In the genomic region with DNA sequence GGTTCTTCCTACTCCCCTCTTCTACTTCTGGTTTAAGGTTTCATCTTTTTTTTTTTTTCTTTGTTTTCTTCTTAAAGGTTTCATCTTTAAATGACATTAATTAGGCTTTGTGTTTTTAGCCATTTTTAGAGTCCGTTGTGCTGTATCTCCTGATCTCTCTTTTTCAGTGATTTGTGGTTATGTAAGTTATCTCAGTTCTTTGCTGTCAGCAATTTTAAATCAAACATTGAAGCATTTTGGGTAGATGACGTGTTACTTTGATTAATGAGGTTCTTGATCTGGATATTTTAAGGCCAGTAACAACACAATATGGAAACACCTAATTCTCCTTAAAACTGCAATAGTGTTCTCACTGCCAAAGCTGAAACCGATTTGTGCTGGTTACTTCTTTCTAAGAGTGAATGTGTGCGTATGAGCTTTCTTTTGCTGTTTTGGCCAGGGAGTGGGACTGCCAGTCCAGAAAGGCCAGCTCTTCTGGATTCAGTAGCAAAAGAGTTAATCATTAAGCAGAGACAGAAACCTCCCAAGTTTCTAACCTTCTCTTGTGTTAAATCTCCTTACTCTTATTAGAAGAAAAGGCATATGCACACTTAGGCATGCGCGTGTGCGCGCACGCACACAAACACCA, we compare ENCODE assay signal across 7 cellular contexts. TPM values are rescaled to one million over a fixed set of nuclear protein-coding genes. Genes with fewer than 3 reads are reported as not detected.
DNase-seq lines count a peak whose midpoint lies in the region; ATAC-seq, FAIRE-seq and TF ChIP-seq lines count a peak whose summit lies in the region.
"Not testable (repeated sequence)": the region's sequence is repeated elsewhere in the genome, so short reads cannot be mapped to it uniquely, and the experiment has no call there.

No MANE protein-coding gene starts in this region.

- H4K20me1 ChIP-seq in HepG2 (ENCODE audit: insufficient read depth, low read length), result not testable (repeated sequence)

- not testable (repeated sequence) for TF ChIP-seq EP300 in HepG2 (IDR thresholded peaks at IDR 0.05; ENCODE audit: low read depth in 2 of 2, low read length in 2 of 2); HepG2 (CRISPR knock-in tag; IDR thresholded peaks at IDR 0.05; ENCODE audit: borderline replicate concordance)

- FAIRE-seq in RCC 7860 (lab: Jason Lieb, UNC), result peak; percentile 83
- FAIRE-seq in HepG2 (lab: Jason Lieb, UNC); pancreas (lab: Jason Lieb, UNC): not testable (repeated sequence)

- intact Hi-C loops in Calu3 (cut with micrococcal nuclease; ENCODE audit: unreplicated experiment); body of pancreas (cut with DNase I); HepG2 (cut with micrococcal nuclease; ENCODE audit: unreplicated experiment); pancreas (cut with DNase I): not testable (repeated sequence)

- H3K9ac ChIP-seq in HepG2 (ENCODE audit: insufficient read depth, low read depth, low read length), result not testable (repeated sequence)

- peak; percentile 72 for ATAC-seq in body of pancreas
- peak; percentile 90 for ATAC-seq in HepG2
- ATAC-seq in pancreas, result peak; percentile 61 to 77 (median 64)

- POLR2A ChIA-PET in HepG2 (lab: Yijun Ruan, JAX), result not testable (repeated sequence)

- in situ Hi-C loops in HepG2 (cut with HindIII; ENCODE audit: extremely low pct_ligation_motif_present, low pct_unique_long_range_greater_than_20kb), result not testable (repeated sequence)

- H3K36me3 Mint-ChIP-seq in Calu3 (ENCODE audit: insufficient read depth, unreplicated experiment); type B pancreatic cell: not testable (repeated sequence)

- not testable (repeated sequence) for TF ChIP-seq POLR2A in body of pancreas (IDR thresholded peaks at IDR 0.05); HepG2 (IDR thresholded peaks at IDR 0.05; ENCODE audit: insufficient read depth in 1 of 2, low read depth in 2 of 2, low read length in 2 of 2)

- DNase-seq in Calu3; RCC 7860 (ENCODE audit: low spot score); body of pancreas; HepG2 (ENCODE audit: low spot score); pancreas; type B pancreatic cell (ENCODE audit: extremely low spot score, unreplicated experiment): not testable (repeated sequence)
- DNase-seq in epithelial cell of proximal tubule (ENCODE audit: low read depth), result peak; percentile 6

- not testable (repeated sequence) for H3K4me3 ChIP-seq in body of pancreas; epithelial cell of proximal tubule (ENCODE audit: low read depth, low read length); pancreas
- H3K4me3 ChIP-seq in HepG2 (replicated peaks in 1 of 3; ENCODE audit: insufficient read depth in 1 of 3, low read depth in 2 of 3, low read length in 3 of 3), result 0 out of 6 replicates have a peak overlapping the region, but pooled peaks of 1 of the 3 experiments have one; percentile 26

- not testable (repeated sequence) for H3K79me2 ChIP-seq in HepG2 (ENCODE audit: insufficient read depth, low read length)

- 74 to 75% methylated on average over 5 of the region's 9 CpGs for WGBS in body of pancreas, 2 donors
- WGBS in HepG2 (ENCODE audit: low lambda C conversion rate), result 30% methylated on average over 5 of the region's 9 CpGs
- 58 to 71% methylated on average over 5 of the region's 9 CpGs for WGBS in pancreas, 2 donors

- not testable (repeated sequence) for H2AFZ ChIP-seq in HepG2 (ENCODE audit: low read length)

- not testable (repeated sequence) for H3K9me3 ChIP-seq in body of pancreas; HepG2 (ENCODE audit: low read length); pancreas

- not testable (repeated sequence) for H3K4me1 Mint-ChIP-seq in Calu3 (ENCODE audit: low read depth, unreplicated experiment); type B pancreatic cell (ENCODE audit: unreplicated experiment)

- H3K27ac ChIP-seq in body of pancreas, result peak overlapping the region in 2 of 4 donors; percentile 64 to 65
- H3K27ac ChIP-seq in HepG2 (ENCODE audit: extremely low read length, insufficient read depth, low read length), result not testable (repeated sequence)
- peak overlapping the region in 2 of 4 donors; percentile 44 for H3K27ac ChIP-seq in pancreas

- not testable (repeated sequence) for H3K9me3 Mint-ChIP-seq in Calu3 (ENCODE audit: low read depth, unreplicated experiment); type B pancreatic cell

- not testable (repeated sequence) for H3K36me3 ChIP-seq in body of pancreas (replicated peaks in 1 of 2; ENCODE audit: insufficient read depth in 1 of 2, low read depth in 2 of 2); HepG2 (replicated peaks in 1 of 2; ENCODE audit: control insufficient read depth in 1 of 2, insufficient read depth in 2 of 2, low read length in 2 of 2); pancreas

- H3K4me3 Mint-ChIP-seq in Calu3 (ENCODE audit: low read depth, unreplicated experiment) (peak overlapping the region; percentile 67), type B pancreatic cell (peak overlapping the region; percentile 60)

- H3K27ac Mint-ChIP-seq in Calu3 (ENCODE audit: unreplicated experiment) (peak overlapping the region; percentile 11), type B pancreatic cell (peak overlapping the region; percentile 54)

- H3K4me1 ChIP-seq in body of pancreas; HepG2 (ENCODE audit: insufficient read depth, low read length); pancreas: not testable (repeated sequence)

- not testable (repeated sequence) for BruUV-seq in Calu3 (replicated peaks; lab: Mats Ljungman, UMichigan); HepG2 (replicated peaks; lab: Mats Ljungman, UMichigan)

- TF ChIP-seq CTCF in Calu3 (IDR thresholded peaks at IDR 0.05; ENCODE audit: unreplicated experiment); body of pancreas (IDR thresholded peaks at IDR 0.05); epithelial cell of proximal tubule (conservative IDR thresholded peaks at IDR 0.05; ENCODE audit: low read depth, low read length); HepG2 (CRISPR knock-in tag; IDR thresholded peaks at IDR 0.05); pancreas (IDR thresholded peaks at IDR 0.05); type B pancreatic cell (conservative IDR thresholded peaks at IDR 0.05): not testable (repeated sequence)

- peak overlapping the region; percentile 47; the same call in 1 of the 2 replicates for H3K4me2 ChIP-seq in HepG2 (ENCODE audit: low read depth, low read length)

- not testable (repeated sequence) for TF ChIP-seq RAD21 in HepG2 (CRISPR knock-in tag; IDR thresholded peaks at IDR 0.05)

- H3K27me3 Mint-ChIP-seq in Calu3 (ENCODE audit: unreplicated experiment); type B pancreatic cell: not testable (repeated sequence)

- CTCF ChIA-PET in Calu3 (lab: Charles Lee); HepG2 (lab: Yijun Ruan, JAX; ENCODE audit: low intra/inter-chr PET ratio, low total read pairs): not testable (repeated sequence)

- H3K27me3 ChIP-seq in body of pancreas; HepG2 (ENCODE audit: control insufficient read depth in 1 of 2, insufficient read depth in 2 of 2, low read length in 2 of 2); pancreas: not testable (repeated sequence)

RNA-seq across cellular contexts. Expression of a gene that starts 16.3 kb away (rescaled TPM):
- 19.9 and 22.6 TPM in 2 replicates for total RNA-seq in Calu3 (2022)
- 1 to 10 TPM; 4.6 to 9.3 TPM for total RNA-seq in body of pancreas
- 11.6 and 13.7 TPM in 2 replicates for total RNA-seq in epithelial cell of proximal tubule
- 8.4 and 9.8 TPM in 2 replicates for total RNA-seq in HepG2 (2016; rRNA removed; fragmentation: Illumina TruSeq; extraction: Trizol)
- total RNA-seq in HepG2 (2016; cell fraction: cytosol; rRNA removed; fragmentation: Illumina TruSeq; extraction: Trizol; ENCODE audit: low read depth), result 1.8 and 3.6 TPM in 2 replicates
- 8.6 and 10.9 TPM in 2 replicates for total RNA-seq in HepG2 (2016; cell fraction: insoluble cytoplasmic fraction; rRNA removed; fragmentation: Illumina TruSeq; extraction: Trizol)
- total RNA-seq in HepG2 (2016; cell fraction: membrane; rRNA removed; fragmentation: Illumina TruSeq; extraction: Trizol), result 6.3 and 7.7 TPM in 2 replicates
- 12.2 and 12.3 TPM in 2 replicates for total RNA-seq in HepG2 (2016; cell fraction: nucleus; rRNA removed; fragmentation: Illumina TruSeq; extraction: Trizol)
- 5.5 and 6.9 TPM in 2 replicates for polyA plus RNA-seq in HepG2 (2011; rRNA removed)
- 4.6 and 6.0 TPM in 2 replicates for polyA plus RNA-seq in HepG2 (2011; cell fraction: cytosol; rRNA removed)
- polyA plus RNA-seq in HepG2 (2011; cell fraction: nucleus; rRNA removed), result 6.4 and 7.4 TPM in 2 replicates
- polyA plus RNA-seq in HepG2 (2012), result 7.1 and 7.8 TPM in 2 replicates
- 0.37 and 0.55 TPM in 2 replicates for polyA plus RNA-seq in HepG2 (2016; cell fraction: cytosol; fragmentation: Illumina TruSeq; extraction: Trizol; ENCODE audit: low read depth)
- 9.7 and 10.6 TPM in 2 replicates for polyA plus RNA-seq in HepG2 (2016; cell fraction: insoluble cytoplasmic fraction; fragmentation: Illumina TruSeq; extraction: Trizol; ENCODE audit: low read depth)
- polyA plus RNA-seq in HepG2 (2016; cell fraction: membrane; fragmentation: Illumina TruSeq; extraction: Trizol; ENCODE audit: low read depth), result 1.8 and 2.1 TPM in 2 replicates
- 13.3 and 13.6 TPM in 2 replicates for polyA plus RNA-seq in HepG2 (2016; cell fraction: nucleus; fragmentation: Illumina TruSeq; extraction: Trizol; ENCODE audit: insufficient read depth, low read depth)
- 9.5 and 27.2 TPM in 2 replicates for polyA minus RNA-seq in HepG2 (2011; rRNA and poly(A)+ RNA removed; ENCODE audit: low replicate concordance)
- 20.3 and 20.6 TPM in 2 replicates for polyA minus RNA-seq in HepG2 (2011; cell fraction: cytosol; rRNA and poly(A)+ RNA removed)
- polyA minus RNA-seq in HepG2 (2011; cell fraction: nucleus; rRNA and poly(A)+ RNA removed), result 15.9 and 16.2 TPM in 2 replicates
- 10 to 100 TPM in 1 of 6 donors, 1 to 10 TPM in 5; 3.6 to 12.4 (median 5.8) TPM for total RNA-seq in pancreas
- polyA plus RNA-seq in pancreas, result 1 to 10 TPM; 2.2 to 3.1 TPM
- 15.8 and 26.8 TPM in 2 replicates for total RNA-seq in type B pancreatic cell (ENCODE audit: low replicate concordance)

RNA-seq across cellular contexts. Expression of a gene that starts 17.0 kb away (rescaled TPM):
- 9.6 and 9.8 TPM in 2 replicates for total RNA-seq in Calu3 (2022)
- not detected for total RNA-seq in body of pancreas
- 6.7 and 13.4 TPM in 2 replicates for total RNA-seq in epithelial cell of proximal tubule
- 6.7 and 7.6 TPM in 2 replicates for total RNA-seq in HepG2 (2016; rRNA removed; fragmentation: Illumina TruSeq; extraction: Trizol)
- 1.9 and 3.6 TPM in 2 replicates for total RNA-seq in HepG2 (2016; cell fraction: cytosol; rRNA removed; fragmentation: Illumina TruSeq; extraction: Trizol; ENCODE audit: low read depth)
- 6.6 and 7.4 TPM in 2 replicates for total RNA-seq in HepG2 (2016; cell fraction: insoluble cytoplasmic fraction; rRNA removed; fragmentation: Illumina TruSeq; extraction: Trizol)
- 6.1 and 6.3 TPM in 2 replicates for total RNA-seq in HepG2 (2016; cell fraction: membrane; rRNA removed; fragmentation: Illumina TruSeq; extraction: Trizol)
- total RNA-seq in HepG2 (2016; cell fraction: nucleus; rRNA removed; fragmentation: Illumina TruSeq; extraction: Trizol), result 3.5 and 6.2 TPM in 2 replicates
- polyA plus RNA-seq in HepG2 (2011; rRNA removed), result 5.0 and 7.7 TPM in 2 replicates
- 3.2 and 3.5 TPM in 2 replicates for polyA plus RNA-seq in HepG2 (2011; cell fraction: cytosol; rRNA removed)
- polyA plus RNA-seq in HepG2 (2011; cell fraction: nucleus; rRNA removed), result 2.8 and 4.5 TPM in 2 replicates
- 4.9 and 7.1 TPM in 2 replicates for polyA plus RNA-seq in HepG2 (2012)
- polyA plus RNA-seq in HepG2 (2016; cell fraction: cytosol; fragmentation: Illumina TruSeq; extraction: Trizol; ENCODE audit: low read depth), result 1.1 and 1.7 TPM in 2 replicates
- polyA plus RNA-seq in HepG2 (2016; cell fraction: insoluble cytoplasmic fraction; fragmentation: Illumina TruSeq; extraction: Trizol; ENCODE audit: low read depth), result 11.4 and 12.2 TPM in 2 replicates
- polyA plus RNA-seq in HepG2 (2016; cell fraction: membrane; fragmentation: Illumina TruSeq; extraction: Trizol; ENCODE audit: low read depth), result 2.5 TPM in 2 replicates
- polyA plus RNA-seq in HepG2 (2016; cell fraction: nucleus; fragmentation: Illumina TruSeq; extraction: Trizol; ENCODE audit: insufficient read depth, low read depth), result 11.1 and 11.8 TPM in 2 replicates
- polyA minus RNA-seq in HepG2 (2011; rRNA and poly(A)+ RNA removed; ENCODE audit: low replicate concordance), result 5.0 and 26.4 TPM in 2 replicates
- polyA minus RNA-seq in HepG2 (2011; cell fraction: cytosol; rRNA and poly(A)+ RNA removed), result 8.2 and 9.0 TPM in 2 replicates
- 6.5 and 9.8 TPM in 2 replicates for polyA minus RNA-seq in HepG2 (2011; cell fraction: nucleus; rRNA and poly(A)+ RNA removed)
- total RNA-seq in pancreas, result under 1 TPM in 2 of 6 donors, not detected in 4; 0.16 to 0.47 TPM
- under 1 TPM; 0.19 to 0.31 TPM for polyA plus RNA-seq in pancreas
- total RNA-seq in type B pancreatic cell (ENCODE audit: low replicate concordance), result 2.8 and 4.9 TPM in 2 replicates
